1 cellular context compared by ENCODE assay signal in genomic region chr9:133747309-133747708, GRCh38.
TF ChIP-seq lines count a peak whose summit lies in the region.

No MANE protein-coding gene starts in this region.

TF ChIP-seq in GM23338, 12 proteins besides CTCF, POLR2A, EP300 and RAD21 (continued from another document):
- TF ChIP-seq REST (IDR thresholded peaks at IDR 0.05; ENCODE audit: unreplicated experiment) (no peak), POLR2AphosphoS5 (IDR thresholded peaks at IDR 0.05; ENCODE audit: low read depth) (no peak), ZNF114 (CRISPR knock-in tag; IDR thresholded peaks at IDR 0.05) (no peak), STAT1 (IDR thresholded peaks at IDR 0.05; ENCODE audit: unreplicated experiment) (no peak), EZH2 (IDR thresholded peaks at IDR 0.05; ENCODE audit: low read depth, unreplicated experiment) (no peak), NANOG (IDR thresholded peaks at IDR 0.05; ENCODE audit: borderline replicate concordance) (no peak)
